In genomic region chr19:1942078-1942933, GRCh38 we compare ENCODE assay signal across 7 cellular contexts. TPM values are rescaled to one million over a fixed set of nuclear protein-coding genes. Genes with fewer than 3 reads are reported as not detected.
DNase-seq lines count a peak whose midpoint lies in the region; ATAC-seq, FAIRE-seq and TF ChIP-seq lines count a peak whose summit lies in the region.

No MANE protein-coding gene starts in this region.

- H3K4me1 ChIP-seq in sigmoid colon = peaks cover 0 to 43% (median 38%) of the 10 kb centered on the region in 4 donors

- H3K4me3 ChIP-seq in LNCaP clone FGC (ENCODE audit: low read depth, low read length) (peak overlapping the region; percentile 86), astrocyte of the cerebellum (ENCODE audit: low read depth, low read length) (peak overlapping the region; percentile 75), sigmoid colon (peak overlapping the region; percentile 70 to 83 (median 81))

- WGBS in sigmoid colon, 2 donors = 1 to 2% methylated on average over 40 of the region's 40 CpGs

- H3K36me3 ChIP-seq in sigmoid colon = no peaks in the 10 kb centered on the region

- H3K27ac ChIP-seq in sigmoid colon = peak overlapping the region; percentile 85 to 99 (median 97)

- TF ChIP-seq EP300 in sigmoid colon (IDR thresholded peaks at IDR 0.05) = no peak

- H3K9me3 ChIP-seq in sigmoid colon = no peaks in the 10 kb centered on the region

- peak; percentile 89 for FAIRE-seq in GM12891 (lab: Jason Lieb, UNC)

- no peak for ATAC-seq in HG03175 (IDR thresholded peaks at IDR 0.05; ENCODE audit: unreplicated experiment)

- no peak for TF ChIP-seq CTCF in LNCaP clone FGC (IDR thresholded peaks at IDR 0.05; ENCODE audit: control insufficient read depth, extremely low read depth, insufficient read depth)
- no peak for TF ChIP-seq CTCF in astrocyte of the cerebellum (IDR thresholded peaks at IDR 0.05; ENCODE audit: low read depth, low read length, missing control alignments)
- no peak for TF ChIP-seq CTCF in sigmoid colon (IDR thresholded peaks at IDR 0.05)

- in situ Hi-C loops in astrocyte of the cerebellum (cut with HindIII; ENCODE audit: low sequenced_read_pairs) = no loop called here

- TF ChIP-seq POLR2A in GM12891 (IDR thresholded peaks at IDR 0.05; ENCODE audit: low read depth, low read length) (no peak), sigmoid colon (IDR thresholded peaks at IDR 0.05) (no peak)

- DNase-seq in GM12891 (ENCODE audit: insufficient read length, low spot score) (peak; percentile 72), LNCaP clone FGC (ENCODE audit: low read depth) (peak; percentile 19), T-helper 22 cell (ENCODE audit: low read depth) (peak; percentile 78), astrocyte of the cerebellum (ENCODE audit: low read depth) (no peak), hepatic stellate cell (ENCODE audit: low spot score) (peak; percentile 88), sigmoid colon (peak; percentile 88)

- no peaks in the 10 kb centered on the region for H3K27me3 ChIP-seq in sigmoid colon

- intact Hi-C loops in sigmoid colon (cut with DNase I) = loop anchor here (2.0 kb wide), 1 partner anchor 72 kb away; the partner anchor contains the start of gene BTBD2

TF ChIP-seq in GM12891, 5 proteins besides CTCF, POLR2A, EP300 and RAD21:
- TF ChIP-seq TAF1 (IDR thresholded peaks at IDR 0.05; ENCODE audit: low read depth, low read length) (peak; percentile 50; the same call in 1 of the 2 replicates), POLR2AphosphoS5 (IDR thresholded peaks at IDR 0.05; ENCODE audit: low read depth, low read length) (no peak), PAX5 (IDR thresholded peaks at IDR 0.05; ENCODE audit: insufficient read depth, low read length, severe bottlenecking) (no peak), SPI1 (IDR thresholded peaks at IDR 0.05; ENCODE audit: low read depth, low read length) (no peak), POU2F2 (IDR thresholded peaks at IDR 0.05; ENCODE audit: low read depth, low read length) (peak; percentile 60; the same call in 1 of the 2 replicates)
TF ChIP-seq in GM12891: peak in this region for 2.

RNA-seq across cellular contexts. Expression of gene CSNK1G2, which starts 1.3 kb away (rescaled TPM):
- polyA plus RNA-seq in GM12891 (2012; ENCODE audit: low read depth, missing spikeins) = 37.1 TPM
- 10 to 100 TPM; 26.8 to 49.9 (median 40.1) TPM for total RNA-seq in sigmoid colon
- 10 to 100 TPM; 24.6 to 91.1 (median 31.7) TPM for polyA plus RNA-seq in sigmoid colon

RNA-seq across cellular contexts. Expression of gene ADAT3, which starts 37.1 kb away (rescaled TPM):
- polyA plus RNA-seq in GM12891 (2012; ENCODE audit: low read depth, missing spikeins) = 3.9 TPM
- total RNA-seq in sigmoid colon = 1 to 10 TPM in 2 of 4 donors, under 1 TPM in 2; 0.33 to 6.2 (median 1.5) TPM
- polyA plus RNA-seq in sigmoid colon = 10 to 100 TPM in 2 of 3 donors, 1 to 10 TPM in 1; 6.6 to 17.4 (median 13.2) TPM

RNA-seq across cellular contexts. Expression of gene SCAMP4, which starts 37.1 kb away (rescaled TPM):
- polyA plus RNA-seq in GM12891 (2012; ENCODE audit: low read depth, missing spikeins) = 22.1 TPM
- 10 to 100 TPM; 25.8 to 47.0 (median 31.0) TPM for total RNA-seq in sigmoid colon
- 10 to 100 TPM; 14.4 to 55.4 (median 16.6) TPM for polyA plus RNA-seq in sigmoid colon

RNA-seq across cellular contexts. Expression of gene ABHD17A, which starts 57.0 kb away (rescaled TPM):
- 35.6 TPM for polyA plus RNA-seq in GM12891 (2012; ENCODE audit: low read depth, missing spikeins)
- 10 to 100 TPM; 86.6 to 97.1 (median 92.7) TPM for total RNA-seq in sigmoid colon
- 10 to 100 TPM; 60.7 to 76.3 (median 69.4) TPM for polyA plus RNA-seq in sigmoid colon
